8 cellular contexts compared by ENCODE assay signal in genomic region chr11:61777234-61778090, GRCh38. TPM values are rescaled to one million over a fixed set of nuclear protein-coding genes. Genes with fewer than 3 reads are reported as not detected.
A peak's percentile ranks its signal among the peaks of the same experiment; 100 is the strongest.
DNase-seq lines count a peak whose midpoint lies in the region; ATAC-seq and TF ChIP-seq lines count a peak whose summit lies in the region.

No MANE protein-coding gene starts in this region.

- TF ChIP-seq RAD21 in SK-N-SH (IDR thresholded peaks at IDR 0.05; ENCODE audit: low read length) = no peak

- peak; percentile 60 for DNase-seq in SK-N-SH
- peak; percentile 28 for DNase-seq in activated naive CD8-positive, alpha-beta T cell treated with anti-CD3 and anti-CD28 coated beads, Interleukin-2, amount 50 U/mL, for 16 hours (ENCODE audit: low read depth, low spot score)
- peak; percentile 20 to 49 for DNase-seq in lung microvascular endothelial cell (ENCODE audit: low read depth in 2 of 2)
- DNase-seq in stimulated activated naive CD8-positive, alpha-beta T cell treated with anti-CD3 and anti-CD28 coated beads, Interleukin-15, Interleukin-2, amounts not matched to agents 100 U/mL and 50 U/mL, for 24 hours = peak; percentile 68
- DNase-seq in NCI-H345 (lab: John Stamatoyannopoulos, UW) = no peak

- H4K20me1 ChIP-seq in SK-N-SH (ENCODE audit: insufficient read depth) = no peaks in the 10 kb centered on the region

- ATAC-seq in SK-N-SH treated with all-trans-retinoic acid at 6 μM for 48 hours (no peak), HG03175 (IDR thresholded peaks at IDR 0.05; ENCODE audit: unreplicated experiment) (no peak), GM21786 (IDR thresholded peaks at IDR 0.05; ENCODE audit: unreplicated experiment) (no peak)
- no peak for ATAC-seq in stimulated activated naive CD8-positive, alpha-beta T cell treated with anti-CD3 and anti-CD28 coated beads, Interleukin-15, Interleukin-2, amounts not matched to agents 100 U/mL and 50 U/mL, for 24 hours

- TF ChIP-seq EP300 in SK-N-SH (IDR thresholded peaks at IDR 0.05; ENCODE audit: borderline replicate concordance in 1 of 2, low read depth in 1 of 2, low read length in 1 of 2) = no peak

- no peak overlapping the region for H3K4me2 ChIP-seq in SK-N-SH

- H3K27me3 ChIP-seq in SK-N-SH (ENCODE audit: insufficient read depth) = no peaks in the 10 kb centered on the region

- H3K4me3 ChIP-seq in SK-N-SH (ENCODE audit: low read depth in 2 of 2, low read length in 1 of 2) = no peak overlapping the region

- H3K79me2 ChIP-seq in SK-N-SH (ENCODE audit: insufficient read depth) = no peaks in the 10 kb centered on the region

- 97% methylated on average over 48 of the region's 67 CpGs for WGBS in SK-N-SH (ENCODE audit: low lambda C conversion rate)

- H3K9me3 ChIP-seq in SK-N-SH = no peaks in the 10 kb centered on the region

- no peak overlapping the region for H3K27ac ChIP-seq in SK-N-SH (ENCODE audit: low read depth in 2 of 2, low read length in 1 of 2)

- no peak overlapping the region for H3K9ac ChIP-seq in SK-N-SH

- no peaks in the 10 kb centered on the region for H3F3A ChIP-seq in SK-N-SH (replicated peaks; ENCODE audit: insufficient read depth)

- no peaks in the 10 kb centered on the region for H3K36me3 ChIP-seq in SK-N-SH (replicated peaks in 1 of 2; ENCODE audit: control insufficient read depth in 1 of 2, insufficient read depth in 2 of 2, low read length in 1 of 2)

- TF ChIP-seq CTCF in SK-N-SH (IDR thresholded peaks at IDR 0.05) = no peak

- no peaks in the 10 kb centered on the region for H3K9me2 ChIP-seq in SK-N-SH

- POLR2A ChIA-PET in SK-N-SH (lab: Yijun Ruan, JAX) = no interaction called here

- H2AFZ ChIP-seq in SK-N-SH (ENCODE audit: low read depth) = no peak overlapping the region

- CTCF ChIA-PET in SK-N-SH (lab: Yijun Ruan, JAX) = interaction anchor here (0.6 to 3.7 kb wide), 9 partner anchors 10 to 305 kb away, joined by 3 to 35 read pairs (median 5); no protein-coding TSS in a partner anchor

- H3K4me1 ChIP-seq in SK-N-SH (ENCODE audit: control insufficient read depth in 1 of 2, insufficient read depth in 2 of 2, low read depth in 1 of 2, low read length in 1 of 2) = peaks cover 0 to 34% of the 10 kb centered on the region in 2 experiments; a peak in 1 of 4 replicates

TF ChIP-seq in SK-N-SH, 30 proteins besides CTCF, POLR2A, EP300 and RAD21 (continues in another document):
- TF ChIP-seq REST (IDR thresholded peaks at IDR 0.05; ENCODE audit: low read depth, low read length) (no peak), RXRA (IDR thresholded peaks at IDR 0.05; ENCODE audit: borderline replicate concordance, low read depth) (no peak), USF2 (IDR thresholded peaks at IDR 0.05; ENCODE audit: borderline replicate concordance, low read depth, low read length) (no peak), TCF12 (IDR thresholded peaks at IDR 0.05) (no peak), ELF1 (IDR thresholded peaks at IDR 0.05) (no peak), JUND (IDR thresholded peaks at IDR 0.05) (no peak), SMC3 (IDR thresholded peaks at IDR 0.05; ENCODE audit: low read depth, low read length) (no peak)

TF ChIP-seq in SK-N-SH treated with all-trans-retinoic acid at 6 μM for 48 hours, 23 proteins besides CTCF, POLR2A, EP300 and RAD21:
- TF ChIP-seq ARNTL (CRISPR knock-in tag; IDR thresholded peaks at IDR 0.05; ENCODE audit: borderline replicate concordance, low read depth) = no peak
- no peak for TF ChIP-seq OSR1 (CRISPR knock-in tag; IDR thresholded peaks at IDR 0.05)
- TF ChIP-seq TSHZ2 (CRISPR knock-in tag; IDR thresholded peaks at IDR 0.05) = no peak
- no peak for TF ChIP-seq CSRNP3 (CRISPR knock-in tag; IDR thresholded peaks at IDR 0.05)
- TF ChIP-seq ESRRG (CRISPR knock-in tag; IDR thresholded peaks at IDR 0.05) = no peak
- TF ChIP-seq TCF4 (CRISPR knock-in tag; IDR thresholded peaks at IDR 0.05; ENCODE audit: borderline replicate concordance) = no peak

RNA-seq across cellular contexts. Expression of gene TMEM258, which starts 14.9 kb away (rescaled TPM):
- 454 and 617 TPM in 2 replicates for polyA plus RNA-seq in SK-N-SH (2012; rRNA removed)
- 466 and 537 TPM in 2 replicates for polyA plus RNA-seq in SK-N-SH (2012; cell fraction: cytosol; rRNA removed)
- 90.9 and 135 TPM in 2 replicates for polyA plus RNA-seq in SK-N-SH (2012; cell fraction: nucleus; rRNA removed)
- total RNA-seq in lung microvascular endothelial cell = 116 and 161 TPM in 2 replicates

RNA-seq across cellular contexts. Expression of gene FEN1, which starts 15.2 kb away (rescaled TPM):
- 35.9 and 39.5 TPM in 2 replicates for polyA plus RNA-seq in SK-N-SH (2012; rRNA removed)
- 33.0 and 38.9 TPM in 2 replicates for polyA plus RNA-seq in SK-N-SH (2012; cell fraction: cytosol; rRNA removed)
- polyA plus RNA-seq in SK-N-SH (2012; cell fraction: nucleus; rRNA removed) = 16.8 and 18.5 TPM in 2 replicates
- 8.3 and 19.2 TPM in 2 replicates for total RNA-seq in lung microvascular endothelial cell

RNA-seq across cellular contexts. Expression of gene MYRF, which starts 25.0 kb away (rescaled TPM):
- polyA plus RNA-seq in SK-N-SH (2012; rRNA removed) = 1.8 and 2.8 TPM in 2 replicates
- 0.97 and 1.4 TPM in 2 replicates for polyA plus RNA-seq in SK-N-SH (2012; cell fraction: cytosol; rRNA removed)
- 8.2 and 10.0 TPM in 2 replicates for polyA plus RNA-seq in SK-N-SH (2012; cell fraction: nucleus; rRNA removed)
- total RNA-seq in lung microvascular endothelial cell = 0.20 and 0.22 TPM in 2 replicates

RNA-seq across cellular contexts. Expression of gene FADS1, which starts 39.3 kb away (rescaled TPM):
- 20.6 and 26.4 TPM in 2 replicates for polyA plus RNA-seq in SK-N-SH (2012; rRNA removed)
- polyA plus RNA-seq in SK-N-SH (2012; cell fraction: cytosol; rRNA removed) = 13.8 and 18.5 TPM in 2 replicates
- 17.8 and 27.8 TPM in 2 replicates for polyA plus RNA-seq in SK-N-SH (2012; cell fraction: nucleus; rRNA removed)
- 24.2 and 30.9 TPM in 2 replicates for total RNA-seq in lung microvascular endothelial cell

RNA-seq across cellular contexts. Expression of gene FADS2, which starts 50.6 kb away (rescaled TPM):
- 67.8 and 77.1 TPM in 2 replicates for polyA plus RNA-seq in SK-N-SH (2012; rRNA removed)
- polyA plus RNA-seq in SK-N-SH (2012; cell fraction: cytosol; rRNA removed) = 35.0 and 46.7 TPM in 2 replicates
- 81.1 and 91.8 TPM in 2 replicates for polyA plus RNA-seq in SK-N-SH (2012; cell fraction: nucleus; rRNA removed)
- 41.3 and 80.0 TPM in 2 replicates for total RNA-seq in lung microvascular endothelial cell
